8 cellular contexts compared by ENCODE assay signal in the genomic region with DNA sequence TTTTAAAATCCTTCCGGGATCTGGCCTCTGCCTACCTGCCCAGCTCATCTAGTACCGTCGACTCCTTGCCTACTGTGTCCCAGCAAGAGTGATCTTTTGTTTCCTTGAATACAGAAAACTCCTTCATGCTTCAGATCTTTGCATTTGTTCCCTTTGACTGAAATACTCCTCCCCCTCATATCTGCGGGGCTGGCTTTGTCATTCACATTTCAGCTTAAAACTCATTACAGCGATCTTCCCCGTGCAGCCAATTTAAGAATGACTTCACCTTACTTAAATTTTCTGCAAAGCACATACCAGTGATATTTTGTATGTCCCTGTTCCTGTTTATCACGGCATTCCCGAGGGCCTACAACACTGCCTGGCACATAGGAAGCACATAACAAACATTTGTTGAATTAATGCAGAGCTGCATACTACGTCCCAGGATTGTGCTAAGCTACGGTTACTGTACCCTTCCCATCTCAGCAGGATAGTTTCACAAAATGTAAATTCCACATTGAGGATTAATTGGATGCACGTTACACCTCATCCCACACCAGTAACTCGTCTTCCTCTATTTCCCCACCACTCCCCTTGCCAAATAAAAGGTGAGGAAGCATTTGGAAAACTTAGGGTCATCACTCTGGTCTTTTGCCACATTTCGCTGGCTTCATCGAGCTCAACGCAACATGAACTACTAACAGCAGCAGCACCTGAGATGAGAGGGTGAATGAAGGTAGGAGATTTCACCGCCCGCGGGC. TPM values are rescaled to one million over a fixed set of nuclear protein-coding genes. Genes with fewer than 3 reads are reported as not detected.
A peak's percentile ranks its signal among the peaks of the same experiment; 100 is the strongest.
DNase-seq lines count a peak whose midpoint lies in the region; ATAC-seq and TF ChIP-seq lines count a peak whose summit lies in the region.

No MANE protein-coding gene starts in this region.

- no peak overlapping the region for H3K56ac ChIP-seq in H9 (ENCODE audit: insufficient read length, low read depth, low read length)

- H3K4me2 ChIP-seq in H9 (ENCODE audit: insufficient read depth, insufficient read length, low read length) (peak overlapping the region; percentile 94), skeletal muscle satellite cell (ENCODE audit: low read length) (peak overlapping the region; percentile 76)

- H3K79me1 ChIP-seq in H9 (ENCODE audit: insufficient read depth, low read depth, low read length, poor library complexity, severe bottlenecking), result no peaks in the 10 kb centered on the region

- H3K23me2 ChIP-seq in H9 (ENCODE audit: insufficient read length, low read depth, low read length, poor library complexity, severe bottlenecking), result peaks cover 10% of the 10 kb centered on the region

- H3K18ac ChIP-seq in H9 (ENCODE audit: insufficient read length, low read depth, low read length), result peak overlapping the region; percentile 16

- peaks cover 36 to 37% of the 10 kb centered on the region in 2 experiments for H3K4me1 Mint-ChIP-seq in H9

- no peak overlapping the region for H2BK120ac ChIP-seq in H9 (ENCODE audit: low read depth, low read length, poor library complexity, severe bottlenecking)

- peak overlapping the region; percentile 46 for H2AFZ ChIP-seq in H9 (ENCODE audit: low read length)

- H3K9me3 ChIP-seq in H9 (ENCODE audit: control insufficient read depth, low read depth, low read length), result no peaks in the 10 kb centered on the region
- no peaks in the 10 kb centered on the region for H3K9me3 ChIP-seq in WERI-Rb-1 (ENCODE audit: severe bottlenecking)
- H3K9me3 ChIP-seq in skeletal muscle satellite cell (replicated peaks; ENCODE audit: low read length), result no peaks in the 10 kb centered on the region

- H2BK20ac ChIP-seq in H9 (ENCODE audit: low read depth, low read length, poor library complexity, severe bottlenecking), result no peak overlapping the region

- H3K4me1 ChIP-seq in H9 (ENCODE audit: insufficient read depth, low read length) (peaks cover 11% of the 10 kb centered on the region), skeletal muscle satellite cell (ENCODE audit: control insufficient read depth, insufficient read depth, low read length) (peaks cover 24% of the 10 kb centered on the region)

- no peak for ATAC-seq in HG02798 (IDR thresholded peaks at IDR 0.05; ENCODE audit: poor library complexity, unreplicated experiment)

- WGBS in H9 (ENCODE audit: extremely low coverage, insufficient read length, low lambda C conversion rate), result no CpG with 5 or more reads among the region's 18 CpGs

- H3K9me3 Mint-ChIP-seq in H9, result peaks cover 0 to 3% of the 10 kb centered on the region in 2 experiments; a peak in 2 of 5 replicates

- H3K4me3 Mint-ChIP-seq in H9, result peak overlapping the region; percentile 73 to 83

- no peak overlapping the region for H2BK5ac ChIP-seq in H9 (ENCODE audit: insufficient read length, low read length)

- no peak overlapping the region for H3T11ph ChIP-seq in H9 (ENCODE audit: low read length)

- TF ChIP-seq CTCF in H9 (conservative IDR thresholded peaks at IDR 0.05), result no peak
- TF ChIP-seq CTCF in WERI-Rb-1 (IDR thresholded peaks at IDR 0.05; ENCODE audit: low read depth, low read length), result no peak

- peaks cover 29% of the 10 kb centered on the region for H3K79me2 ChIP-seq in H9 (ENCODE audit: insufficient read depth, low read length)

- H3K27ac ChIP-seq in H9 (ENCODE audit: insufficient read length, low read depth, low read length) (peak overlapping the region; percentile 93), WERI-Rb-1 (peak overlapping the region; percentile 55)

- H4K8ac ChIP-seq in H9 (replicated peaks; ENCODE audit: insufficient read length, low read depth, low read length), result no peak overlapping the region

- H3K23ac ChIP-seq in H9 (ENCODE audit: insufficient read length, low read depth, low read length), result no peak overlapping the region

- no peaks in the 10 kb centered on the region for H4K20me1 ChIP-seq in H9 (ENCODE audit: control insufficient read depth, insufficient read depth, insufficient read length)

- no peaks in the 10 kb centered on the region for H3K27me3 ChIP-seq in H9 (ENCODE audit: insufficient read depth, low read length)
- no peaks in the 10 kb centered on the region for H3K27me3 ChIP-seq in WERI-Rb-1 (ENCODE audit: insufficient read depth, low read depth, severe bottlenecking)
- H3K27me3 ChIP-seq in skeletal muscle satellite cell (ENCODE audit: control insufficient read depth, insufficient read depth, low read length), result no peaks in the 10 kb centered on the region

- no peaks in the 10 kb centered on the region; the same call in 1 of the 2 replicates for H3K27me3 Mint-ChIP-seq in H9 (ENCODE audit: low read depth)

- peak overlapping the region; percentile 67 for H3K9ac ChIP-seq in H9 (ENCODE audit: extremely low read depth, insufficient read length, low read length)
- H3K9ac ChIP-seq in skeletal muscle satellite cell (ENCODE audit: low read depth, low read length), result peak overlapping the region; percentile 40

- no peak overlapping the region for H4K91ac ChIP-seq in H9 (ENCODE audit: insufficient read length, low read depth, low read length)

- no peak overlapping the region for H2BK12ac ChIP-seq in H9 (ENCODE audit: insufficient read length, low read depth, low read length)

- peak overlapping the region; percentile 66 for H3K4me3 ChIP-seq in WERI-Rb-1 (ENCODE audit: low read depth, low read length)
- H3K4me3 ChIP-seq in iPS-11a (ENCODE audit: low read depth, low read length), result peak overlapping the region; percentile 36
- H3K4me3 ChIP-seq in skeletal muscle satellite cell (ENCODE audit: low read length), result peak overlapping the region; percentile 68

- no peak overlapping the region for H2AK5ac ChIP-seq in H9 (ENCODE audit: insufficient read length, low read length)

- H3K36me3 Mint-ChIP-seq in H9 (ENCODE audit: insufficient read depth in 1 of 3, low read depth in 3 of 3), result peaks cover 4 to 5% (median 4%) of the 10 kb centered on the region in 3 experiments; a peak in 6 of 7 replicates

- DNase-seq in H9 (no peak), WERI-Rb-1 (no peak), H4 (ENCODE audit: low spot score) (no peak)
- DNase-seq in activated CD4-positive, CD25-positive, alpha-beta regulatory T cell treated with anti-CD3 and anti-CD28 coated beads, Interleukin-2, amount 50 U/mL, for 72 hours, result no peak
- DNase-seq in central memory CD4-positive, alpha-beta T cell, result no peak

- H3K14ac ChIP-seq in H9 (ENCODE audit: insufficient read depth, low read length), result no peak overlapping the region; the same call in 1 of the 2 replicates

- H3K36me3 ChIP-seq in WERI-Rb-1, result peaks cover 11% of the 10 kb centered on the region
- H3K36me3 ChIP-seq in skeletal muscle satellite cell (ENCODE audit: insufficient read depth, low read length), result peaks cover 2% of the 10 kb centered on the region

- no peak overlapping the region for H2BK15ac ChIP-seq in H9 (ENCODE audit: low read depth, low read length)

- no peak overlapping the region for H3K4ac ChIP-seq in H9 (ENCODE audit: low read depth, low read length)

- peak overlapping the region; percentile 26 for H4K5ac ChIP-seq in H9 (ENCODE audit: insufficient read length, low read depth, low read length)

- H3K27ac Mint-ChIP-seq in H9, result peak overlapping the region; percentile 93 to 98 (median 96)

RNA-seq across cellular contexts. Expression of gene DESI2, which starts 0.8 kb away (rescaled TPM):
- total RNA-seq in H9 (2021), result 88.3 and 89.9 TPM in 2 replicates
- total RNA-seq in skeletal muscle satellite cell (2012; rRNA removed), result 32.7 and 36.9 TPM in 2 replicates
- total RNA-seq in H4 (2014; rRNA removed; shearing (Covaris generic)), result 52.9 and 57.4 TPM in 2 replicates
